28 cellular contexts compared by ENCODE assay signal in genomic region chr4:81457345-81457744, GRCh38. TPM values are rescaled to one million over a fixed set of nuclear protein-coding genes. Genes with fewer than 3 reads are reported as not detected.
DNase-seq lines count a peak whose midpoint lies in the region; ATAC-seq, FAIRE-seq and TF ChIP-seq lines count a peak whose summit lies in the region.
"Had no signal": no experiment of that assay in that cellular context is flagged by ENCODE, and none has a peak within 500 bp of the region (broad histone marks: within the 10 kb centered on the region; RNA-seq: fewer than 3 reads in every experiment).

No MANE protein-coding gene starts in this region.

- H3K4me3 Mint-ChIP-seq in memory B cell (no peak overlapping the region), CD14-positive monocyte (no peak overlapping the region)
- H3K4me3 Mint-ChIP-seq: B cell; CD4-positive, alpha-beta memory T cell; CD4-positive, CD25-positive, alpha-beta regulatory T cell; CD8-positive, alpha-beta memory T cell had no signal

- TF ChIP-seq CTCF in dorsolateral prefrontal cortex (IDR thresholded peaks at IDR 0.05 in 54 of 56, conservative IDR thresholded peaks at IDR 0.05 in 2 of 56; ENCODE audit: low read depth in 1 of 56, partially characterized antibody in 56 of 56) (no peak), CD14-positive monocyte (IDR thresholded peaks at IDR 0.05) (no peak)

- H3K27me3 ChIP-seq in dorsolateral prefrontal cortex: no peaks in the 10 kb centered on the region
- H3K27me3 ChIP-seq: BLaER1 treated with 17β-estradiol and CSF1 and Interleukin-3, amounts not matched to agents 10 nM and 100 nM had no signal

- H3K27me3 Mint-ChIP-seq in memory B cell: no peaks in the 10 kb centered on the region
- peaks cover 0 to 4% (median 3%) of the 10 kb centered on the region in 3 donors for H3K27me3 Mint-ChIP-seq in CD14-positive monocyte (ENCODE audit: low read depth in 3 of 3)
- H3K27me3 Mint-ChIP-seq: B cell; CD4-positive, alpha-beta memory T cell; CD4-positive, CD25-positive, alpha-beta regulatory T cell; CD8-positive, alpha-beta memory T cell had no signal

- peak overlapping the region in 1 of 59 donors; percentile 10 for H3K4me3 ChIP-seq in dorsolateral prefrontal cortex
- H3K4me3 ChIP-seq: A549; BLaER1 treated with 17β-estradiol and CSF1 and Interleukin-3, amounts not matched to agents 10 nM and 100 nM; GM12878 had no signal

- no peak for FAIRE-seq in GM12892 (lab: Jason Lieb, UNC)
- FAIRE-seq: A549, GM12878, GM19239 had no signal

- H3K27ac Mint-ChIP-seq in memory B cell (peak overlapping the region; percentile 60), CD14-positive monocyte (no peak overlapping the region)
- H3K27ac Mint-ChIP-seq: B cell; CD4-positive, CD25-positive, alpha-beta regulatory T cell; CD8-positive, alpha-beta memory T cell had no signal

- no peak for ATAC-seq in memory B cell (ENCODE audit: low read depth)
- ATAC-seq: A549, GM12878 had no signal

- H3K27ac ChIP-seq in angular gyrus (ENCODE audit: low read depth, low read length) (peak overlapping the region; percentile 47), dorsolateral prefrontal cortex (peak overlapping the region in 46 of 59 donors; percentile 2 to 89 (median 76)), substantia nigra (ENCODE audit: low read depth, low read length, poor library complexity, severe bottlenecking) (peak overlapping the region; percentile 44)
- H3K27ac ChIP-seq: A549; BLaER1 treated with 17β-estradiol and CSF1 and Interleukin-3, amounts not matched to agents 10 nM and 100 nM; C4-2B had no signal

- TF ChIP-seq POLR2A in GM12892 (IDR thresholded peaks at IDR 0.05; ENCODE audit: low read depth, low read length): no peak

- H3K9me3 Mint-ChIP-seq in memory B cell (no peaks in the 10 kb centered on the region), CD14-positive monocyte (no peaks in the 10 kb centered on the region)
- H3K9me3 Mint-ChIP-seq: CD4-positive, alpha-beta memory T cell; CD4-positive, CD25-positive, alpha-beta regulatory T cell; CD8-positive, alpha-beta memory T cell had no signal

- H3K36me3 Mint-ChIP-seq in memory B cell: peaks cover 33% of the 10 kb centered on the region
- peaks cover 55 to 66% of the 10 kb centered on the region in 2 donors for H3K36me3 Mint-ChIP-seq in CD14-positive monocyte

- intact Hi-C loops in dorsolateral prefrontal cortex (cut with DNase I): no loop called here
- intact Hi-C loops in CD14-positive monocyte (cut with micrococcal nuclease): no loop called here

- no peak for DNase-seq in dorsolateral prefrontal cortex
- DNase-seq in memory B cell (ENCODE audit: low spot score in 2 of 2): no peak
- DNase-seq in substantia nigra (lab: John Stamatoyannopoulos, UW): no peak
- no peak for DNase-seq in GM12892 (ENCODE audit: insufficient read length)
- DNase-seq in 8988T: no peak
- DNase-seq in CD14-positive monocyte (ENCODE audit: low spot score): no peak
- DNase-seq in SHP77 treated with DMSO at 0.1 percent for 48 hours (lab: John Stamatoyannopoulos, UW): no peak
- DNase-seq: AML-193; CD4-positive, alpha-beta memory T cell; CD4-positive, CD25-positive, alpha-beta regulatory T cell; CD8-positive, alpha-beta memory T cell; COR-L47; DMS 273 treated with DMSO at 0.1 percent for 48 hours; DMS153; DMS53; DND-41; EL; GDM1 had no signal

- H3K4me1 Mint-ChIP-seq in memory B cell: peaks cover 49% of the 10 kb centered on the region
- peaks cover 18% of the 10 kb centered on the region for H3K4me1 Mint-ChIP-seq in CD14-positive monocyte

RNA-seq across cellular contexts. Expression of gene RASGEF1B, which starts 14.4 kb away (rescaled TPM):
- total RNA-seq in dorsolateral prefrontal cortex: 10 to 100 TPM in 118 of 120 experiments, 1 to 10 TPM in 2; 8.3 to 27.8 (median 17.8) TPM
- polyA plus RNA-seq in GM12892 (2012; ENCODE audit: missing spikeins): not detected
- 10 to 100 TPM; 36.6 to 76.9 TPM for polyA plus RNA-seq in CD14-positive monocyte
- total RNA-seq: A172, G401 had no signal
- polyA plus RNA-seq: BJ had no signal
